In the genomic region with DNA sequence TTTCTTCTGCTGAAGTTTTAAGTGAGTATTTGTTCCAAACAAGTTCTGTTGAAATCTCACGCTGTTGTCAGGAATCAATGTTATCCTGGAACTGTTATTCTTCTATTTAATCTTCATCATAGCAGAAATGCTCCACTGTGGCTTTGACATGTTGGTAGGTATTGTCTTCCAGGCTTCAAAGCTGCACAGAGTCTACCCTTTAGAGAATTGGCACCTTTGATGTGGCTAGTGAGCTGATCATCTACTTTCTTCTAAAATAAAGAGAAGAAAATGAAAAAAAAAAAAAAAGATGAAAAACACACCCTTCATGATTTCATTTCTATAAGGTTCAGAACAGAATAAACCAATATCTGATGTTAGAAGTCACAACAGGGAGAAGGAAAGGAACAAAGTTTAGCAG, we compare ENCODE assay signal across 27 cellular contexts. TPM values are rescaled to one million over a fixed set of nuclear protein-coding genes. Genes with fewer than 3 reads are reported as not detected.
"Had no signal": no experiment of that assay in that cellular context is flagged by ENCODE, and none has a peak within 500 bp of the region (broad histone marks: within the 10 kb centered on the region; RNA-seq: fewer than 3 reads in every experiment).

No MANE protein-coding gene starts in this region.

- H3K4me3 ChIP-seq: ascending aorta, cardiac muscle cell, coronary artery, dorsolateral prefrontal cortex, gastroesophageal sphincter, ovary, right lobe of liver, thoracic aorta, upper lobe of left lung, vagina had no signal

- H3K4me3 Mint-ChIP-seq: activated T-cell treated with anti-CD3 and anti-CD28 coated beads, Interleukin-2, amount 50 U/mL, for 72 hours; brain; immature natural killer cell; stimulated activated naive CD8-positive, alpha-beta T cell treated with anti-CD3 and anti-CD28 coated beads, Interleukin-15, Interleukin-2, amounts not matched to agents 100 ng/mL and 50 ng/mL, for 24 hours had no signal

- ATAC-seq: activated CD4-positive, CD25-positive, alpha-beta regulatory T cell treated with anti-CD3 and anti-CD28 coated beads, Interleukin-2, amount 50 U/mL, for 24 hours; activated T-cell treated with anti-CD3 and anti-CD28 coated beads, Interleukin-2, amount 50 U/mL, for 72 hours; gastroesophageal sphincter; left colon; right lobe of liver had no signal

- H3K36me3 ChIP-seq: ascending aorta, cardiac muscle cell, gastroesophageal sphincter, ovary, right lobe of liver, thoracic aorta, upper lobe of left lung, vagina, WERI-Rb-1 had no signal

- DNase-seq: activated CD4-positive, alpha-beta T cell treated with anti-CD3 and anti-CD28 coated beads for 48 hours; activated naive CD4-positive, alpha-beta T cell treated with anti-CD3 and anti-CD28 coated beads, Interleukin-2, amount 50 U/mL, for 16 hours; activated T-cell treated with anti-CD3 and anti-CD28 coated beads for 4 hours; activated T-cell treated with anti-CD3 and anti-CD28 coated beads, Interleukin-2, amount 50 U/mL, for 72 hours; dorsolateral prefrontal cortex; effector memory CD4-positive, alpha-beta T cell; hippocampal formation; immature natural killer cell; kidney; left colon; mammary epithelial cell; ovary; right lobe of liver; stimulated activated CD4-positive, alpha-beta T cell treated with anti-CD3 and anti-CD28 coated beads, Interleukin-2, amount 100 ng/mL, for 48 hours; T-helper 9 cell; upper lobe of left lung; WERI-Rb-1 had no signal

- H3K4me1 ChIP-seq: ascending aorta, right lobe of liver, vagina had no signal

- H3K27me3 Mint-ChIP-seq: progenitor cell of endocrine pancreas had no signal

- H3K36me3 Mint-ChIP-seq: brain had no signal

- H3K27me3 ChIP-seq: ascending aorta, ovary, vagina had no signal

- H3K9me3 ChIP-seq: ascending aorta, gastroesophageal sphincter, ovary, right lobe of liver, thoracic aorta, upper lobe of left lung, vagina had no signal

- H3K27ac Mint-ChIP-seq: activated T-cell treated with anti-CD3 and anti-CD28 coated beads, Interleukin-2, amount 50 U/mL, for 72 hours; brain; immature natural killer cell; progenitor cell of endocrine pancreas; stimulated activated naive CD8-positive, alpha-beta T cell treated with anti-CD3 and anti-CD28 coated beads, Interleukin-15, Interleukin-2, amounts not matched to agents 100 ng/mL and 50 ng/mL, for 24 hours had no signal

- H3K27ac ChIP-seq: ascending aorta, cardiac muscle cell, coronary artery, dorsolateral prefrontal cortex, gastroesophageal sphincter, ovary, right lobe of liver, thoracic aorta, upper lobe of left lung, vagina, WERI-Rb-1 had no signal

RNA-seq across cellular contexts. Expression of a gene that starts 5.8 kb away (rescaled TPM):
- total RNA-seq: ascending aorta had no signal
